ENCODE assay signal across 8 cellular contexts in genomic region chr5:21802869-21803490, GRCh38.
DNase-seq lines count a peak whose midpoint lies in the region; ATAC-seq and TF ChIP-seq lines count a peak whose summit lies in the region.

No MANE protein-coding gene starts in this region.

- no peaks in the 10 kb centered on the region for H3K79me2 ChIP-seq in GM23338 (replicated peaks; ENCODE audit: insufficient read depth)
- no peaks in the 10 kb centered on the region for H3K79me2 ChIP-seq in neural cell (replicated peaks; ENCODE audit: insufficient read depth, low read length)

- H3F3A ChIP-seq in GM23338 (replicated peaks; ENCODE audit: low read depth) = no peaks in the 10 kb centered on the region
- no peaks in the 10 kb centered on the region for H3F3A ChIP-seq in neural cell (ENCODE audit: insufficient read depth, low read length, poor library complexity, severe bottlenecking)

- ATAC-seq in GM23338 = peak; percentile 48
- no peak for ATAC-seq in HG02571 (IDR thresholded peaks at IDR 0.05; ENCODE audit: unreplicated experiment)
- ATAC-seq in GM19035 (IDR thresholded peaks at IDR 0.05; ENCODE audit: unreplicated experiment) = no peak

- H3K4me2 ChIP-seq in GM23338 = no peak overlapping the region
- H3K4me2 ChIP-seq in neural cell (ENCODE audit: low read length) = no peak overlapping the region

- H3K36me3 Mint-ChIP-seq in GM23338 (ENCODE audit: low read depth) = no peaks in the 10 kb centered on the region
- no peaks in the 10 kb centered on the region for H3K36me3 Mint-ChIP-seq in chondrocyte (ENCODE audit: low read depth)

- H3K4me1 Mint-ChIP-seq in GM23338 (peaks cover 4% of the 10 kb centered on the region; the same call in 2 of the 3 replicates), chondrocyte (ENCODE audit: low read depth) (no peaks in the 10 kb centered on the region)

- H3K27ac Mint-ChIP-seq in GM23338 (peak overlapping the region; percentile 81; the same call in 1 of the 2 replicates), chondrocyte (ENCODE audit: unreplicated experiment) (no peak overlapping the region)

- H3K4me1 ChIP-seq in GM23338 (ENCODE audit: insufficient read depth) = no peaks in the 10 kb centered on the region

- H3K27me3 Mint-ChIP-seq in GM23338 (ENCODE audit: insufficient read depth, low read depth, poor library complexity) = peaks cover 1% of the 10 kb centered on the region
- peaks cover 14% of the 10 kb centered on the region for H3K27me3 Mint-ChIP-seq in chondrocyte (ENCODE audit: low read depth)

- H2AFZ ChIP-seq in GM23338 (no peak overlapping the region), neural cell (ENCODE audit: low read depth, low read length) (no peak overlapping the region)

- H3K4me3 Mint-ChIP-seq in GM23338 = no peak overlapping the region
- no peak overlapping the region for H3K4me3 Mint-ChIP-seq in chondrocyte (ENCODE audit: unreplicated experiment)

- peak; percentile 66 to 84 for TF ChIP-seq CTCF in GM23338 (conservative IDR thresholded peaks at IDR 0.05; ENCODE audit: low read depth in 2 of 2)
- peak; percentile 91 for TF ChIP-seq CTCF in chondrocyte (IDR thresholded peaks at IDR 0.05)
- peak; percentile 87 for TF ChIP-seq CTCF in neural cell (IDR thresholded peaks at IDR 0.05; ENCODE audit: poor library complexity, severe bottlenecking)

- H3K9me3 ChIP-seq in neural cell (ENCODE audit: low read length) (no peaks in the 10 kb centered on the region), MG63 (no peaks in the 10 kb centered on the region; the same call in 1 of the 2 replicates)

- no peak for TF ChIP-seq EP300 in neural cell (conservative IDR thresholded peaks at IDR 0.05; ENCODE audit: poor library complexity, severe bottlenecking)

- peak; percentile 42 for DNase-seq in Ammon's horn (ENCODE audit: low spot score)
- DNase-seq in GM23338 (ENCODE audit: low spot score) = peak; percentile 54
- DNase-seq in NCI-H446 treated with DMSO at 0.1 percent for 48 hours (lab: John Stamatoyannopoulos, UW) = peak; percentile 56
- DNase-seq in chondrocyte (ENCODE audit: low spot score) = no peak
- DNase-seq in MG63 = no peak

- H3K9me3 Mint-ChIP-seq in GM23338 (no peaks in the 10 kb centered on the region), chondrocyte (ENCODE audit: low read depth) (peaks cover 7% of the 10 kb centered on the region)

- H3K27me3 ChIP-seq in GM23338 (ENCODE audit: insufficient read depth) (no peaks in the 10 kb centered on the region), neural cell (ENCODE audit: insufficient read depth, low read depth, low read length) (no peaks in the 10 kb centered on the region), MG63 (no peaks in the 10 kb centered on the region)

- H3K27ac ChIP-seq in GM23338 (ENCODE audit: low read depth) (no peak overlapping the region), neural cell (ENCODE audit: low read length) (no peak overlapping the region)

- no peak overlapping the region for H3K9ac ChIP-seq in neural cell (ENCODE audit: low read length)

- H3K9me2 ChIP-seq in GM23338 (ENCODE audit: insufficient read depth) (no peaks in the 10 kb centered on the region), neural cell (ENCODE audit: insufficient read depth, low read length) (no peaks in the 10 kb centered on the region)

- no peak overlapping the region for H3K4me3 ChIP-seq in GM23338
- no peak overlapping the region for H3K4me3 ChIP-seq in neural cell (ENCODE audit: low read length)
- H3K4me3 ChIP-seq in MG63 = no peak overlapping the region

- no peaks in the 10 kb centered on the region for H4K20me1 ChIP-seq in GM23338 (replicated peaks; ENCODE audit: insufficient read depth)
- no peaks in the 10 kb centered on the region for H4K20me1 ChIP-seq in neural cell (ENCODE audit: insufficient read depth)

- TF ChIP-seq RAD21 in neural cell (conservative IDR thresholded peaks at IDR 0.05) = peak; percentile 96

- H3K36me3 ChIP-seq in GM23338 (ENCODE audit: insufficient read depth) (no peaks in the 10 kb centered on the region), neural cell (ENCODE audit: insufficient read depth, low read length) (no peaks in the 10 kb centered on the region), MG63 (no peaks in the 10 kb centered on the region)

TF ChIP-seq in GM23338, 12 proteins besides CTCF, POLR2A, EP300 and RAD21:
- TF ChIP-seq POLR2AphosphoS5 (IDR thresholded peaks at IDR 0.05; ENCODE audit: low read depth) = no peak
- no peak for TF ChIP-seq STAT1 (IDR thresholded peaks at IDR 0.05; ENCODE audit: unreplicated experiment)
- no peak for TF ChIP-seq ETS1 (IDR thresholded peaks at IDR 0.05)
- TF ChIP-seq EZH2 (IDR thresholded peaks at IDR 0.05; ENCODE audit: low read depth, unreplicated experiment) = no peak

TF ChIP-seq in neural cell, 6 proteins besides CTCF, POLR2A, EP300 and RAD21:
- TF ChIP-seq SMC3 (conservative IDR thresholded peaks at IDR 0.05; ENCODE audit: poor library complexity) = peak; percentile 87
- TF ChIP-seq TAF1 (IDR thresholded peaks at IDR 0.05; ENCODE audit: low read depth) = no peak

Comparison
In these comparisons a context has a peak if more than half of its experiments do, and no peak if none do; other contexts are left out.
1. DNase-seq: peak in Ammon's horn (single experiment), GM23338 (single experiment) and NCI-H446 treated with DMSO at 0.1 percent for 48 hours (single experiment); none in chondrocyte (single experiment) and MG63 (single experiment).
2. Peak in every context shown above with its lines, with median percentiles within 50 percentile points of each other: CTCF ChIP-seq.